Comparison of ENCODE assay signal across 8 cellular contexts in the genomic region with DNA sequence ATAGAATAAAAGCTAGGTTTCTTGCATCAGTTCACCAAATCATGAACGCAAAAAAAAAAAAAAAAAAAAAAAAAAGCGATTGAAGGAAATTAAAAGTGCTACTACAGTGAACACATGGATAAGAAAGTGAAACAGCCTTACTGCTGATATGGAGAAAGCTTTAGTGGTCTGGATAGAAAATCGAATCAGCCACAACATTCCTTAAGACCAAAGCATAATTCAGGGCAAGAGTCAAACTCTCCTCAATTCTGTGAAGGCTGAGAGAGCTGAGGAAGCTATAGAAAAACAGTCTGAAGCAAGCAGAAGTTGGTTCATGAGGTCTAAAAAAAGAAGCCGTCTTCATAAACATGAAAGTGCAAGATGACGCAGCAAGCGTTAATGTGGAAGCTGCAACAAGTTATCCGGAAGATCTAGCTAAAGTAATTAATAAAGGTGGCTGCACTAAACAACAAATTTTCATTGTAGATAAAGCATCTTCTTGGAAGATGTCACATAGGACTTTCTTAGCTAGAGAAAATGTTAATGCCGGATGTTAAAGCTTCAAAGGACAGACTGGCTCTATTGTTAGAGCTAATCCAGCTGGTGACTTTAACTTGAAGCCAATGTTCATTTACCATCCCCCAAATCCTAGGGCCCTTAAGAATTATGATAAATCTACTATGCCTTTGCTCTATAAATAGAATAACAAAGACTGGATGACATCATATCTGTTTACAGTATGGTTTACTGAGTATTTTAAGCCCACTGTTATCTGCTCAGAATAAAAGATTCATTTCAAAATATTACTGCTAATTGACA. TPM values are rescaled to one million over a fixed set of nuclear protein-coding genes. Genes with fewer than 3 reads are reported as not detected.
DNase-seq lines count a peak whose midpoint lies in the region; ATAC-seq lines count a peak whose summit lies in the region.

No MANE protein-coding gene starts in this region.

- intact Hi-C loops in Right ventricle myocardium superior (cut with DNase I) (no loop called here), left ventricle myocardium superior (cut with micrococcal nuclease) (no loop called here)
- intact Hi-C loops in activated T-helper 2 cell treated with anti-CD3 and anti-CD28 coated beads, Interferon-gamma antibody, Interleukin-2, Interleukin-4, amounts not matched to agents 10 μg/mL and 5 μg/mL and 100 μg/mL, durations not matched to agents 14 hours and 24 hours and 36 hours (cut with micrococcal nuclease) = no loop called here

- H3K27ac Mint-ChIP-seq in activated T-helper 2 cell treated with anti-CD3 and anti-CD28 coated beads, Interferon-gamma antibody, Interleukin-2, Interleukin-4, amounts not matched to agents 10 μg/mL and 5 μg/mL and 100 μg/mL, durations not matched to agents 14 hours and 24 hours and 36 hours = no peak overlapping the region

- H3K4me1 Mint-ChIP-seq in activated T-helper 2 cell treated with anti-CD3 and anti-CD28 coated beads, Interferon-gamma antibody, Interleukin-2, Interleukin-4, amounts not matched to agents 10 μg/mL and 5 μg/mL and 100 μg/mL, durations not matched to agents 14 hours and 24 hours and 36 hours (ENCODE audit: low read depth) = peaks cover 3% of the 10 kb centered on the region

- H3K27me3 Mint-ChIP-seq in activated T-helper 2 cell treated with anti-CD3 and anti-CD28 coated beads, Interferon-gamma antibody, Interleukin-2, Interleukin-4, amounts not matched to agents 10 μg/mL and 5 μg/mL and 100 μg/mL, durations not matched to agents 14 hours and 24 hours and 36 hours (ENCODE audit: low read depth) = peaks cover 27% of the 10 kb centered on the region

- H3K36me3 Mint-ChIP-seq in activated T-helper 2 cell treated with anti-CD3 and anti-CD28 coated beads, Interferon-gamma antibody, Interleukin-2, Interleukin-4, amounts not matched to agents 10 μg/mL and 5 μg/mL and 100 μg/mL, durations not matched to agents 14 hours and 24 hours and 36 hours (ENCODE audit: low read depth) = no peaks in the 10 kb centered on the region

- H3K9me3 Mint-ChIP-seq in activated T-helper 2 cell treated with anti-CD3 and anti-CD28 coated beads, Interferon-gamma antibody, Interleukin-2, Interleukin-4, amounts not matched to agents 10 μg/mL and 5 μg/mL and 100 μg/mL, durations not matched to agents 14 hours and 24 hours and 36 hours = no peaks in the 10 kb centered on the region

- H3K4me3 Mint-ChIP-seq in activated T-helper 2 cell treated with anti-CD3 and anti-CD28 coated beads, Interferon-gamma antibody, Interleukin-2, Interleukin-4, amounts not matched to agents 10 μg/mL and 5 μg/mL and 100 μg/mL, durations not matched to agents 14 hours and 24 hours and 36 hours (ENCODE audit: low read depth) = peak overlapping the region; percentile 5

- ATAC-seq in Right ventricle myocardium superior (ENCODE audit: poor library complexity) = peak; percentile 34
- ATAC-seq in left ventricle myocardium superior = no peak
- ATAC-seq in HG03139 (IDR thresholded peaks at IDR 0.05; ENCODE audit: unreplicated experiment) = no peak

- DNase-seq in Right ventricle myocardium superior (no peak), left ventricle myocardium superior (no peak), left kidney (ENCODE audit: low read depth, low spot score) (peak; percentile 61), islet precursor cell (no peak), HUDEP-2 (lab: John Stamatoyannopoulos, UW; ENCODE audit: unreplicated experiment in 76 of 76) (no peak), NCI-H2171 treated with DMSO at 0.1 percent for 48 hours (lab: John Stamatoyannopoulos, UW) (no peak)
- DNase-seq in activated T-helper 2 cell treated with anti-CD3 and anti-CD28 coated beads, Interferon-gamma antibody, Interleukin-2, Interleukin-4, amounts not matched to agents 10 μg/mL and 5 μg/mL and 100 μg/mL, durations not matched to agents 14 hours and 24 hours and 36 hours (ENCODE audit: low spot score) = no peak

RNA-seq across cellular contexts. Expression of gene P3H2, which starts 19.2 kb away (rescaled TPM):
- total RNA-seq in Right ventricle myocardium superior = 1.3 TPM
- total RNA-seq in left ventricle myocardium superior = 1.2 TPM
- not detected in 2 replicates for total RNA-seq in activated T-helper 2 cell treated with anti-CD3 and anti-CD28 coated beads, Interferon-gamma antibody, Interleukin-2, Interleukin-4, amounts not matched to agents 10 μg/mL and 5 μg/mL and 100 μg/mL, durations not matched to agents 14 hours and 24 hours and 36 hours
